In genomic region chr6:16264785-16265184, GRCh38 we compare ENCODE assay signal across 32 cellular contexts.
"Had no signal": no experiment of that assay in that cellular context is flagged by ENCODE, and none has a peak within 500 bp of the region (broad histone marks: within the 10 kb centered on the region; RNA-seq: fewer than 3 reads in every experiment).

No MANE protein-coding gene starts in this region.

- H3K36me3 ChIP-seq: left lung, lower lobe of right lung, neural progenitor cell, neutrophil, thyroid gland, transverse colon, upper lobe of right lung had no signal

- H3K4me3 ChIP-seq: left lung, lower lobe of right lung, neural progenitor cell, skin epidermis, stomach, testis, thyroid gland, transverse colon, upper lobe of right lung had no signal

- H3K4me1 ChIP-seq: left lung, lower lobe of right lung, neural progenitor cell, parathyroid adenoma, stomach, testis, thyroid gland, transverse colon had no signal

- H3K36me3 Mint-ChIP-seq: immature natural killer cell; mesothelial cell of epicardium; naive B cell; natural killer cell; neural progenitor cell; stimulated activated naive B cell treated with anti-CD40 and anti-IgM and Interleukin-4, amounts not matched to agents 10 μg/mL and 1 μg/mL and 100 μg/mL, for 72 hours had no signal

- H3K4me3 Mint-ChIP-seq: immature natural killer cell; mesothelial cell of epicardium; naive B cell; natural killer cell; nephron progenitor cell; neural progenitor cell; stimulated activated naive B cell treated with anti-CD40 and anti-IgM and Interleukin-4, amounts not matched to agents 10 μg/mL and 1 μg/mL and 100 μg/mL, for 72 hours had no signal

- FAIRE-seq: islet of Langerhans, kidney, urothelium cell line had no signal

- H3K9me3 ChIP-seq: left lung, lower lobe of right lung, neutrophil, stomach, testis, thyroid gland, transverse colon, upper lobe of right lung had no signal

- DNase-seq: hypothalamus; immature natural killer cell; kidney; left colon; left lung; lower lobe of right lung; mammary epithelial cell; mesenchymal stem cell; naive B cell; natural killer cell; nephron progenitor cell; occipital lobe; right cardiac atrium; stimulated activated CD4-positive, alpha-beta T cell treated with anti-CD3 and anti-CD28 coated beads, Interleukin-12 subunit alpha, Interleukin-12 subunit beta, amount 100 ng/mL, for 4 hours; stimulated activated CD4-positive, alpha-beta T cell treated with anti-CD3 and anti-CD28 coated beads, Interleukin-15, amount 100 ng/mL, for 24 hours; stimulated activated CD4-positive, alpha-beta T cell treated with anti-CD3 and anti-CD28 coated beads, Interleukin-2, amount 100 ng/mL, for 24 hours; stimulated activated CD4-positive, alpha-beta T cell treated with anti-CD3 and anti-CD28 coated beads, Interleukin-4, amount 100 ng/mL, for 1 hour; stimulated activated naive B cell treated with anti-CD40 and anti-IgM and Interleukin-4, amounts not matched to agents 10 μg/mL and 1 μg/mL and 100 μg/mL, for 72 hours; stimulated activated naive CD8-positive, alpha-beta T cell treated with anti-CD3 and anti-CD28 coated beads, Interleukin-15, Interleukin-2, amounts not matched to agents 100 U/mL and 50 U/mL, for 24 hours; stomach; thyroid gland; transverse colon; upper lobe of right lung had no signal

- H3K27ac Mint-ChIP-seq: immature natural killer cell; mesothelial cell of epicardium; naive B cell; natural killer cell; nephron progenitor cell; stimulated activated naive B cell treated with anti-CD40 and anti-IgM and Interleukin-4, amounts not matched to agents 10 μg/mL and 1 μg/mL and 100 μg/mL, for 72 hours had no signal

- H3K4me1 Mint-ChIP-seq: mesothelial cell of epicardium; naive B cell; natural killer cell; neural progenitor cell; stimulated activated naive B cell treated with anti-CD40 and anti-IgM and Interleukin-4, amounts not matched to agents 10 μg/mL and 1 μg/mL and 100 μg/mL, for 72 hours had no signal

- ATAC-seq: left colon; left lung; lower lobe of right lung; natural killer cell; sciatic nerve; stimulated activated naive B cell treated with anti-CD40 and anti-IgM and Interleukin-4, amounts not matched to agents 10 μg/mL and 1 μg/mL and 100 μg/mL, for 72 hours; stimulated activated naive CD8-positive, alpha-beta T cell treated with anti-CD3 and anti-CD28 coated beads, Interleukin-15, Interleukin-2, amounts not matched to agents 100 U/mL and 50 U/mL, for 24 hours; upper lobe of right lung had no signal

- H3K27me3 ChIP-seq: left lung, neutrophil, stomach, testis, thyroid gland, transverse colon, upper lobe of right lung had no signal

- H3K9ac ChIP-seq: neural progenitor cell, parathyroid adenoma had no signal

- H3K4me2 ChIP-seq: neural progenitor cell had no signal

- H2AFZ ChIP-seq: neural progenitor cell, parathyroid adenoma had no signal

- H3K27ac ChIP-seq: left lung, lower lobe of right lung, neural progenitor cell, neutrophil, parathyroid adenoma, skin epidermis, stomach, testis, thyroid gland, transverse colon, upper lobe of right lung had no signal

- H3K9me3 Mint-ChIP-seq: immature natural killer cell; mesothelial cell of epicardium; naive B cell; natural killer cell; stimulated activated naive B cell treated with anti-CD40 and anti-IgM and Interleukin-4, amounts not matched to agents 10 μg/mL and 1 μg/mL and 100 μg/mL, for 72 hours had no signal

- H3K79me2 ChIP-seq: parathyroid adenoma had no signal
